8 cellular contexts compared by ENCODE assay signal in the genomic region with DNA sequence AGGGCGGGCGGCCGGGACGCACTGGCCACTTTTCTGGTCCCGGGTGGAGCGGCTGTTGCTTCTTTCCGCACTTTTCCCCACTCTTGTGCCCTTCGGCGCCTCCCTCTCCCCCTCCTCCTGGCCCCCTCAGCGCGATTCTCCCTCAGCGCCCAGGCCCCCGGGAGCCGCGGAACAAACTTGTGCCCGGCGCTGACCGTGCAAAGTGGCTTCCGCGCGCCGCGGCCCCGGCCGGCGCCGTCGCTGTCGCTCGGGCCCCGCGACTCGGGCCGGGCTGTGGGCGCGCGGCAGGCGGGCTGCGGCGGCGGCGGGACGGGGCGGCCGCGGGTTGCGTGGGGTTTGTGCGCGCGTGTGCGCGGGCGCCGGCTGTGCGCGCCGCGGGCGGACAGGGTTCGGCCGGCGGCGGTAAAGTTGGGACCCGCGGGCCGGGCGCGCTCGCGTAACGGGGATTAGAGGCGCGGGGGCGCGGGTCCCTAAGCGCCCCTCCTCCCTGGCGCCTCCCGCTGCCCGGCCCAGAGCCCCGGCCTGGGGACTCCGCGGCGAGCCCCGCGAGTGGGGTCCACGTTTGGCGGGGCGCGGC. TPM values are rescaled to one million over a fixed set of nuclear protein-coding genes. Genes with fewer than 3 reads are reported as not detected.
A peak's percentile ranks its signal among the peaks of the same experiment; 100 is the strongest.
DNase-seq lines count a peak whose midpoint lies in the region; ATAC-seq and TF ChIP-seq lines count a peak whose summit lies in the region.

No MANE protein-coding gene starts in this region.

- H3K9ac ChIP-seq in HUES6 (ENCODE audit: low read length): peak overlapping the region; percentile 40

- H3K27ac ChIP-seq in HUES6 (ENCODE audit: low read depth, low read length) (no peak overlapping the region), ascending aorta (peak overlapping the region; percentile 95 to 98)

- ATAC-seq in GM19397 (IDR thresholded peaks at IDR 0.05; ENCODE audit: unreplicated experiment): peak; percentile 19
- peak; percentile 8 to 12 for ATAC-seq in stimulated activated naive B cell treated with anti-CD40 and anti-IgM and Interleukin-4, amounts not matched to agents 10 μg/mL and 1 μg/mL and 100 μg/mL, for 72 hours (replicated peaks)

- H3K27ac Mint-ChIP-seq in immature natural killer cell: no peak overlapping the region
- H3K27ac Mint-ChIP-seq in stimulated activated naive B cell treated with anti-CD40 and anti-IgM and Interleukin-4, amounts not matched to agents 10 μg/mL and 1 μg/mL and 100 μg/mL, for 72 hours: peak overlapping the region; percentile 100

- peak overlapping the region; percentile 88 for H3K4me3 ChIP-seq in AG10803 (ENCODE audit: low read length)
- peak overlapping the region; percentile 90 for H3K4me3 ChIP-seq in HUES6 (ENCODE audit: low read depth, low read length)
- H3K4me3 ChIP-seq in ascending aorta: peak overlapping the region; percentile 96 to 98

- H3K9me3 ChIP-seq in HUES6 (ENCODE audit: control insufficient read depth, insufficient read depth, low read depth, low read length) (no peaks in the 10 kb centered on the region), ascending aorta (no peaks in the 10 kb centered on the region)

- intact Hi-C loops in ascending aorta (cut with DNase I): loop anchor here (1.0 to 10.0 kb wide), 9 partner anchors 47 to 582 kb away; no protein-coding TSS in a partner anchor

- H3K36me3 ChIP-seq in HUES6 (ENCODE audit: control insufficient read depth, insufficient read depth, low read length): no peaks in the 10 kb centered on the region
- no peaks in the 10 kb centered on the region for H3K36me3 ChIP-seq in ascending aorta

- H3K27me3 ChIP-seq in HUES6 (ENCODE audit: control insufficient read depth, insufficient read depth, low read length) (peaks cover 64% of the 10 kb centered on the region), ascending aorta (no peaks in the 10 kb centered on the region)

- H3K4me1 ChIP-seq in HUES6 (ENCODE audit: control insufficient read depth, insufficient read depth, low read length) (peaks cover 5% of the 10 kb centered on the region; the same call in 1 of the 2 replicates), ascending aorta (peaks cover 0 to 14% of the 10 kb centered on the region in 2 donors)

- no peaks in the 10 kb centered on the region for H3K9me3 Mint-ChIP-seq in immature natural killer cell
- no peaks in the 10 kb centered on the region for H3K9me3 Mint-ChIP-seq in stimulated activated naive B cell treated with anti-CD40 and anti-IgM and Interleukin-4, amounts not matched to agents 10 μg/mL and 1 μg/mL and 100 μg/mL, for 72 hours

- peaks cover 10 to 24% (median 17%) of the 10 kb centered on the region in 3 donors for H3K27me3 Mint-ChIP-seq in immature natural killer cell (ENCODE audit: low read depth in 3 of 3)
- H3K27me3 Mint-ChIP-seq in stimulated activated naive B cell treated with anti-CD40 and anti-IgM and Interleukin-4, amounts not matched to agents 10 μg/mL and 1 μg/mL and 100 μg/mL, for 72 hours: no peaks in the 10 kb centered on the region

- H3K36me3 Mint-ChIP-seq in immature natural killer cell: no peaks in the 10 kb centered on the region
- peaks cover 9 to 25% of the 10 kb centered on the region in 2 donors for H3K36me3 Mint-ChIP-seq in stimulated activated naive B cell treated with anti-CD40 and anti-IgM and Interleukin-4, amounts not matched to agents 10 μg/mL and 1 μg/mL and 100 μg/mL, for 72 hours

- no peak for TF ChIP-seq CTCF in AG10803 (conservative IDR thresholded peaks at IDR 0.05; ENCODE audit: low read length)
- TF ChIP-seq CTCF in ascending aorta (IDR thresholded peaks at IDR 0.05): no peak

- H3K4me3 Mint-ChIP-seq in immature natural killer cell: peak overlapping the region; percentile 98 to 100 (median 99)
- peak overlapping the region; percentile 92 to 99 for H3K4me3 Mint-ChIP-seq in stimulated activated naive B cell treated with anti-CD40 and anti-IgM and Interleukin-4, amounts not matched to agents 10 μg/mL and 1 μg/mL and 100 μg/mL, for 72 hours

- peaks cover 36 to 42% of the 10 kb centered on the region in 2 donors for H3K4me1 Mint-ChIP-seq in immature natural killer cell
- peaks cover 20 to 39% of the 10 kb centered on the region in 2 donors for H3K4me1 Mint-ChIP-seq in stimulated activated naive B cell treated with anti-CD40 and anti-IgM and Interleukin-4, amounts not matched to agents 10 μg/mL and 1 μg/mL and 100 μg/mL, for 72 hours

- DNase-seq in AG10803 (ENCODE audit: low read depth): no peak
- peak in 1 of 2 donors; percentile 61 for DNase-seq in ascending aorta (ENCODE audit: low spot score in 2 of 2)
- DNase-seq in immature natural killer cell: peak in 1 of 3 donors; percentile 4
- DNase-seq in stimulated activated naive B cell treated with anti-CD40 and anti-IgM and Interleukin-4, amounts not matched to agents 10 μg/mL and 1 μg/mL and 100 μg/mL, for 72 hours: no peak
- no peak for DNase-seq in NOMO-1 treated with dmso at 0.1 percent for 144 hours (lab: John Stamatoyannopoulos, UW; ENCODE audit: unreplicated experiment)
- no peak for DNase-seq in NCI-H1105 (lab: John Stamatoyannopoulos, UW)

RNA-seq across cellular contexts. Expression of a gene that starts 0.7 kb away (rescaled TPM):
- 77.3 TPM for total RNA-seq in ascending aorta
- polyA plus RNA-seq in immature natural killer cell: 10 to 100 TPM in 2 of 3 donors, 1 to 10 TPM in 1; 8.4 to 17.5 (median 14.6) TPM
